In the genomic region with DNA sequence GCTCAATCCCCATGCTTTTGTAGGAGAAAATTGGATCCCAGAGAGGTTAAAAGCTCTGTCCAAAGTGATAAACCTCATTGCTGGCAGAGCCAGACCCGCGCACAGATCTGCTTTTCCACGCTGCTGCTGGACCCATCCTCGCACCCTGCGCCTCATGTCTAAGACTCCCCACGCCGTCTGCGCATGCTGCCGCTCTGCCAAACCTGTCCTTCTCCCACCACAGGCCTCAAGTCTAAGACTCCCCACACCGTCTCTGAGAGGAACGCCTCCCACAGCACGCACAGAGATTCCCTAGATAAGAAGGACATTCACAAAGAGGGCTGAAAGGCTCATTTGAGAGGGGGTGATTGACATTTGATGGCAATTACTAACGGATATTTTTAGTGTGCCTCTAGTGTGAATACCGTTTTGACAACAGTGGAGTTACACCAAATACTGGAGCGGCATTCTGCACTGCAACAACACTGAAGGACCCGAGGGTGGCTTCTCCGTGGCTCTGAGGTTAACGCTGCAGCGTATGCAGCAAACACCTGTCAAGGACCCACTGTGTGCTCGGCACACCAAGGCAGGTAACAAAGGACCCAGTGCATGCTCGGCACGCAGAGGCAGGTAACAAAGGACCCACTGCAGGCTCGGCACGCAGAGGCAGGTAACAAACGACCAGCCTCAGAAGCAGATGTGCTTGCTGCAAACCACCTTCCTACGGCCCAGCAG, we compare ENCODE assay signal across 8 cellular contexts.
A peak's percentile ranks its signal among the peaks of the same experiment; 100 is the strongest.
DNase-seq lines count a peak whose midpoint lies in the region; ATAC-seq and TF ChIP-seq lines count a peak whose summit lies in the region.

No MANE protein-coding gene starts in this region.

- H3K27me3 ChIP-seq in body of pancreas: no peaks in the 10 kb centered on the region

- H3K4me1 Mint-ChIP-seq in activated T-cell treated with anti-CD3 and anti-CD28 coated beads, Interleukin-2, amount 50 U/mL, for 24 hours (ENCODE audit: low read depth): peaks cover 33% of the 10 kb centered on the region
- H3K4me1 Mint-ChIP-seq in memory B cell (peaks cover 19% of the 10 kb centered on the region), type B pancreatic cell (ENCODE audit: unreplicated experiment) (peaks cover 20% of the 10 kb centered on the region)

- peaks cover 0 to 2% of the 10 kb centered on the region in 2 donors for H3K36me3 ChIP-seq in body of pancreas (replicated peaks in 1 of 2; ENCODE audit: insufficient read depth in 1 of 2, low read depth in 2 of 2)

- H3K36me3 Mint-ChIP-seq in activated T-cell treated with anti-CD3 and anti-CD28 coated beads, Interleukin-2, amount 50 U/mL, for 24 hours (ENCODE audit: low read depth): no peaks in the 10 kb centered on the region
- H3K36me3 Mint-ChIP-seq in memory B cell: no peaks in the 10 kb centered on the region
- peaks cover 4% of the 10 kb centered on the region for H3K36me3 Mint-ChIP-seq in type B pancreatic cell

- 54 to 70% methylated on average over 23 to 26 of the region's 26 CpGs for WGBS in body of pancreas, 2 donors

- no peak for TF ChIP-seq CTCF in body of pancreas (IDR thresholded peaks at IDR 0.05)
- no peak for TF ChIP-seq CTCF in type B pancreatic cell (conservative IDR thresholded peaks at IDR 0.05)

- TF ChIP-seq POLR2A in body of pancreas (IDR thresholded peaks at IDR 0.05): no peak

- H3K27me3 Mint-ChIP-seq in activated T-cell treated with anti-CD3 and anti-CD28 coated beads, Interleukin-2, amount 50 U/mL, for 24 hours: no peaks in the 10 kb centered on the region
- H3K27me3 Mint-ChIP-seq in memory B cell (no peaks in the 10 kb centered on the region), type B pancreatic cell (no peaks in the 10 kb centered on the region)

- peak overlapping the region in 3 of 4 donors; percentile 47 to 62 (median 61) for H3K27ac ChIP-seq in body of pancreas

- ATAC-seq in body of pancreas (peak; percentile 30), memory B cell (ENCODE audit: low read depth) (no peak), GM19397 (IDR thresholded peaks at IDR 0.05; ENCODE audit: unreplicated experiment) (no peak)

- H3K9me3 Mint-ChIP-seq in activated T-cell treated with anti-CD3 and anti-CD28 coated beads, Interleukin-2, amount 50 U/mL, for 24 hours: no peaks in the 10 kb centered on the region
- no peaks in the 10 kb centered on the region for H3K9me3 Mint-ChIP-seq in memory B cell
- no peaks in the 10 kb centered on the region for H3K9me3 Mint-ChIP-seq in type B pancreatic cell

- peak overlapping the region; percentile 80 for H3K4me3 Mint-ChIP-seq in activated T-cell treated with anti-CD3 and anti-CD28 coated beads, Interleukin-2, amount 50 U/mL, for 24 hours
- H3K4me3 Mint-ChIP-seq in memory B cell (peak overlapping the region; percentile 89), type B pancreatic cell (peak overlapping the region; percentile 89)

- no peaks in the 10 kb centered on the region for H3K9me3 ChIP-seq in body of pancreas

- no peaks in the 10 kb centered on the region for H3K4me1 ChIP-seq in body of pancreas

- no peak for DNase-seq in activated T-cell treated with anti-CD3 and anti-CD28 coated beads, Interleukin-2, amount 50 U/mL, for 24 hours
- DNase-seq in activated T-cell treated with anti-CD3 and anti-CD28 coated beads, Interleukin-2, amount 50 U/mL, for 48 hours: no peak
- DNase-seq in body of pancreas (no peak), memory B cell (ENCODE audit: low spot score in 2 of 2) (no peak), type B pancreatic cell (ENCODE audit: extremely low spot score, unreplicated experiment) (no peak), HPDE6-E6E7 (ENCODE audit: extremely low spot score) (no peak), SKM-1 treated with dmso at 0.1 percent for 144 hours (lab: John Stamatoyannopoulos, UW; ENCODE audit: unreplicated experiment) (no peak)

- H3K27ac Mint-ChIP-seq in activated T-cell treated with anti-CD3 and anti-CD28 coated beads, Interleukin-2, amount 50 U/mL, for 24 hours: peak overlapping the region; percentile 81
- H3K27ac Mint-ChIP-seq in memory B cell (peak overlapping the region; percentile 90), type B pancreatic cell (peak overlapping the region; percentile 84)

- H3K4me3 ChIP-seq in body of pancreas: peak overlapping the region in 1 of 2 donors; percentile 4

- intact Hi-C loops in body of pancreas (cut with DNase I): no loop called here
